1 cellular context compared by ENCODE assay signal in the genomic region with DNA sequence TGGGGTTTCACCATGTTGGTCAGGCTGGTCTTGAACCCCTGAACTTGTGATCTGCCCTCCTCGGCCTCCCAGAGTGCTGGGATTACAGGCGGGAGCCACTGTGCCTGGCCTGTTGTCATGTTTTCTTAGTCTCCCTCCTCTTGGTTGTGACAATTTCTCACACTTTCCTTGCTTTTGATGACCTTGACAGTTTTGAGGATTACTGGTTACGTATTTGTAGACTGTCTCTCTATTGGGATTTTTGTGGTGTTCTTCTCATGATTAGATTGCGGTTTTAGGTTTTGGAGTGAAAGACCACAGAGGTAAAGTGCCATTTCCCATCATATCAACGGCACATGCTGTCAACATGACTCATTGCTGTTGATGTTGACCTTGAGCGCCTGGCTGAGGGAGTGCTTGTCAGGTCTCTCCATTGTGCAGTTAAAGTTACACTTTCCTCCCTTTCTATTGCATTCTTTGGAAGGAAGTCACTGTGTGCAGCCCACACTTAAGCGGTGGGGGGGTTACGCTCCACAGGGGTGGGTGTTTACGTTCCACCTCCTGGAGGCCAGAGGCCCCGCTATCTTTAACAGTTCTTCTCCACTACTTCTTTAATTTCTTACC.
TF ChIP-seq lines count a peak whose summit lies in the region.

No MANE protein-coding gene starts in this region.

TF ChIP-seq in K562, 482 proteins besides CTCF, POLR2A, EP300 and RAD21 (continued from another document and continues in another):
- no peak for TF ChIP-seq ZBTB7A (IDR thresholded peaks at IDR 0.05; ENCODE audit: borderline replicate concordance, control insufficient read depth, low read depth, low read length)
- no peak for TF ChIP-seq ZFP36 (IDR thresholded peaks at IDR 0.05; ENCODE audit: low read depth, low read length, partially characterized antibody)
- TF ChIP-seq, protein P1, sequence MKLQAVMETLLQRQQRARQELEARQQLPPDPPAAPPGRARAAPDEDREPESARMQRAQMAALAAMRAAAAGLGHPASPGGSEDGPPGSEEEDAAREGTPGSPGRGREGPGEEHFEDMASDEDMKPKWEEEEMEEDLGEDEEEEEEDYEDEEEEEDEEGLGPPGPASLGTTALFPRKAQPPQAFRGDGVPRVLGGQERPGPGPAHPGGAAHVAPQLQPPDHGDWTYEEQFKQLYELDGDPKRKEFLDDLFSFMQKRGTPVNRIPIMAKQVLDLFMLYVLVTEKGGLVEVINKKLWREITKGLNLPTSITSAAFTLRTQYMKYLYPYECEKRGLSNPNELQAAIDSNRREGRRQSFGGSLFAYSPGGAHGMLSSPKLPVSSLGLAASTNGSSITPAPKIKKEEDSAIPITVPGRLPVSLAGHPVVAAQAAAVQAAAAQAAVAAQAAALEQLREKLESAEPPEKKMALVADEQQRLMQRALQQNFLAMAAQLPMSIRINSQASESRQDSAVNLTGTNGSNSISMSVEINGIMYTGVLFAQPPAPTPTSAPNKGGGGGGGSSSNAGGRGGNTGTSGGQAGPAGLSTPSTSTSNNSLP (IDR thresholded peaks at IDR 0.05; ENCODE audit: borderline replicate concordance, low read depth, low read length): 0 out of 2 replicates have a peak, but pooled peaks have one; percentile 17
- TF ChIP-seq, protein P2, sequence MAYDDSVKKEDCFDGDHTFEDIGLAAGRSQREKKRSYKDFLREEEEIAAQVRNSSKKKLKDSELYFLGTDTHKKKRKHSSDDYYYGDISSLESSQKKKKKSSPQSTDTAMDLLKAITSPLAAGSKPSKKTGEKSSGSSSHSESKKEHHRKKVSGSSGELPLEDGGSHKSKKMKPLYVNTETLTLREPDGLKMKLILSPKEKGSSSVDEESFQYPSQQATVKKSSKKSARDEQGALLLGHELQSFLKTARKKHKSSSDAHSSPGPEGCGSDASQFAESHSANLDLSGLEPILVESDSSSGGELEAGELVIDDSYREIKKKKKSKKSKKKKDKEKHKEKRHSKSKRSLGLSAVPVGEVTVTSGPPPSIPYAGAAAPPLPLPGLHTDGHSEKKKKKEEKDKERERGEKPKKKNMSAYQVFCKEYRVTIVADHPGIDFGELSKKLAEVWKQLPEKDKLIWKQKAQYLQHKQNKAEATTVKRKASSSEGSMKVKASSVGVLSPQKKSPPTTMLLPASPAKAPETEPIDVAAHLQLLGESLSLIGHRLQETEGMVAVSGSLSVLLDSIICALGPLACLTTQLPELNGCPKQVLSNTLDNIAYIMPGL (CRISPR knock-in tag; IDR thresholded peaks at IDR 0.05): no peak
- TF ChIP-seq, protein P3, sequence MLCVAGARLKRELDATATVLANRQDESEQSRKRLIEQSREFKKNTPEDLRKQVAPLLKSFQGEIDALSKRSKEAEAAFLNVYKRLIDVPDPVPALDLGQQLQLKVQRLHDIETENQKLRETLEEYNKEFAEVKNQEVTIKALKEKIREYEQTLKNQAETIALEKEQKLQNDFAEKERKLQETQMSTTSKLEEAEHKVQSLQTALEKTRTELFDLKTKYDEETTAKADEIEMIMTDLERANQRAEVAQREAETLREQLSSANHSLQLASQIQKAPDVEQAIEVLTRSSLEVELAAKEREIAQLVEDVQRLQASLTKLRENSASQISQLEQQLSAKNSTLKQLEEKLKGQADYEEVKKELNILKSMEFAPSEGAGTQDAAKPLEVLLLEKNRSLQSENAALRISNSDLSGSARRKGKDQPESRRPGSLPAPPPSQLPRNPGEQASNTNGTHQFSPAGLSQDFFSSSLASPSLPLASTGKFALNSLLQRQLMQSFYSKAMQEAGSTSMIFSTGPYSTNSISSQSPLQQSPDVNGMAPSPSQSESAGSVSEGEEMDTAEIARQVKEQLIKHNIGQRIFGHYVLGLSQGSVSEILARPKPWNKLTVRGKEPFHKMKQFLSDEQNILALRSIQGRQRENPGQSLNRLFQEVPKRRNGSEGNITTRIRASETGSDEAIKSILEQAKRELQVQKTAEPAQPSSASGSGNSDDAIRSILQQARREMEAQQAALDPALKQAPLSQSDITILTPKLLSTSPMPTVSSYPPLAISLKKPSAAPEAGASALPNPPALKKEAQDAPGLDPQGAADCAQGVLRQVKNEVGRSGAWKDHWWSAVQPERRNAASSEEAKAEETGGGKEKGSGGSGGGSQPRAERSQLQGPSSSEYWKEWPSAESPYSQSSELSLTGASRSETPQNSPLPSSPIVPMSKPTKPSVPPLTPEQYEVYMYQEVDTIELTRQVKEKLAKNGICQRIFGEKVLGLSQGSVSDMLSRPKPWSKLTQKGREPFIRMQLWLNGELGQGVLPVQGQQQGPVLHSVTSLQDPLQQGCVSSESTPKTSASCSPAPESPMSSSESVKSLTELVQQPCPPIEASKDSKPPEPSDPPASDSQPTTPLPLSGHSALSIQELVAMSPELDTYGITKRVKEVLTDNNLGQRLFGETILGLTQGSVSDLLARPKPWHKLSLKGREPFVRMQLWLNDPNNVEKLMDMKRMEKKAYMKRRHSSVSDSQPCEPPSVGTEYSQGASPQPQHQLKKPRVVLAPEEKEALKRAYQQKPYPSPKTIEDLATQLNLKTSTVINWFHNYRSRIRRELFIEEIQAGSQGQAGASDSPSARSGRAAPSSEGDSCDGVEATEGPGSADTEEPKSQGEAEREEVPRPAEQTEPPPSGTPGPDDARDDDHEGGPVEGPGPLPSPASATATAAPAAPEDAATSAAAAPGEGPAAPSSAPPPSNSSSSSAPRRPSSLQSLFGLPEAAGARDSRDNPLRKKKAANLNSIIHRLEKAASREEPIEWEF (CRISPR knock-in tag; IDR thresholded peaks at IDR 0.05): no peak
- TF ChIP-seq LARP7 (IDR thresholded peaks at IDR 0.05): no peak
- TF ChIP-seq EWSR1 (IDR thresholded peaks at IDR 0.05; ENCODE audit: borderline replicate concordance, low read depth, partially characterized antibody): no peak
- TF ChIP-seq ZNF197 (CRISPR knock-in tag; IDR thresholded peaks at IDR 0.05; ENCODE audit: low read depth): no peak
- peak; percentile 89 for TF ChIP-seq DPF2 (IDR thresholded peaks at IDR 0.05)
- TF ChIP-seq SNIP1 (IDR thresholded peaks at IDR 0.05; ENCODE audit: low read depth): no peak
- peak; percentile 82 for TF ChIP-seq HDAC3 (IDR thresholded peaks at IDR 0.05; ENCODE audit: borderline replicate concordance, partially characterized antibody)
- TF ChIP-seq ZNF133 (CRISPR knock-in tag; IDR thresholded peaks at IDR 0.05): no peak
- peak; percentile 39; the same call in 1 of the 2 replicates for TF ChIP-seq TOE1 (IDR thresholded peaks at IDR 0.05; ENCODE audit: borderline replicate concordance)
- TF ChIP-seq TOE1 (CRISPR knock-in tag; IDR thresholded peaks at IDR 0.05; ENCODE audit: borderline replicate concordance, low read depth): no peak
- TF ChIP-seq ZBTB17 (CRISPR knock-in tag; IDR thresholded peaks at IDR 0.05): no peak
- TF ChIP-seq NCOR1 (IDR thresholded peaks at IDR 0.05): peak; percentile 75
- TF ChIP-seq MTA3 (IDR thresholded peaks at IDR 0.05; ENCODE audit: borderline replicate concordance): peak; percentile 73; the same call in 1 of the 2 replicates
- no peak for TF ChIP-seq KDM4B (IDR thresholded peaks at IDR 0.05; ENCODE audit: borderline replicate concordance in 2 of 2, low read depth in 1 of 2)
- no peak for TF ChIP-seq ZBED1 (IDR thresholded peaks at IDR 0.05)
- TF ChIP-seq, protein P4, sequence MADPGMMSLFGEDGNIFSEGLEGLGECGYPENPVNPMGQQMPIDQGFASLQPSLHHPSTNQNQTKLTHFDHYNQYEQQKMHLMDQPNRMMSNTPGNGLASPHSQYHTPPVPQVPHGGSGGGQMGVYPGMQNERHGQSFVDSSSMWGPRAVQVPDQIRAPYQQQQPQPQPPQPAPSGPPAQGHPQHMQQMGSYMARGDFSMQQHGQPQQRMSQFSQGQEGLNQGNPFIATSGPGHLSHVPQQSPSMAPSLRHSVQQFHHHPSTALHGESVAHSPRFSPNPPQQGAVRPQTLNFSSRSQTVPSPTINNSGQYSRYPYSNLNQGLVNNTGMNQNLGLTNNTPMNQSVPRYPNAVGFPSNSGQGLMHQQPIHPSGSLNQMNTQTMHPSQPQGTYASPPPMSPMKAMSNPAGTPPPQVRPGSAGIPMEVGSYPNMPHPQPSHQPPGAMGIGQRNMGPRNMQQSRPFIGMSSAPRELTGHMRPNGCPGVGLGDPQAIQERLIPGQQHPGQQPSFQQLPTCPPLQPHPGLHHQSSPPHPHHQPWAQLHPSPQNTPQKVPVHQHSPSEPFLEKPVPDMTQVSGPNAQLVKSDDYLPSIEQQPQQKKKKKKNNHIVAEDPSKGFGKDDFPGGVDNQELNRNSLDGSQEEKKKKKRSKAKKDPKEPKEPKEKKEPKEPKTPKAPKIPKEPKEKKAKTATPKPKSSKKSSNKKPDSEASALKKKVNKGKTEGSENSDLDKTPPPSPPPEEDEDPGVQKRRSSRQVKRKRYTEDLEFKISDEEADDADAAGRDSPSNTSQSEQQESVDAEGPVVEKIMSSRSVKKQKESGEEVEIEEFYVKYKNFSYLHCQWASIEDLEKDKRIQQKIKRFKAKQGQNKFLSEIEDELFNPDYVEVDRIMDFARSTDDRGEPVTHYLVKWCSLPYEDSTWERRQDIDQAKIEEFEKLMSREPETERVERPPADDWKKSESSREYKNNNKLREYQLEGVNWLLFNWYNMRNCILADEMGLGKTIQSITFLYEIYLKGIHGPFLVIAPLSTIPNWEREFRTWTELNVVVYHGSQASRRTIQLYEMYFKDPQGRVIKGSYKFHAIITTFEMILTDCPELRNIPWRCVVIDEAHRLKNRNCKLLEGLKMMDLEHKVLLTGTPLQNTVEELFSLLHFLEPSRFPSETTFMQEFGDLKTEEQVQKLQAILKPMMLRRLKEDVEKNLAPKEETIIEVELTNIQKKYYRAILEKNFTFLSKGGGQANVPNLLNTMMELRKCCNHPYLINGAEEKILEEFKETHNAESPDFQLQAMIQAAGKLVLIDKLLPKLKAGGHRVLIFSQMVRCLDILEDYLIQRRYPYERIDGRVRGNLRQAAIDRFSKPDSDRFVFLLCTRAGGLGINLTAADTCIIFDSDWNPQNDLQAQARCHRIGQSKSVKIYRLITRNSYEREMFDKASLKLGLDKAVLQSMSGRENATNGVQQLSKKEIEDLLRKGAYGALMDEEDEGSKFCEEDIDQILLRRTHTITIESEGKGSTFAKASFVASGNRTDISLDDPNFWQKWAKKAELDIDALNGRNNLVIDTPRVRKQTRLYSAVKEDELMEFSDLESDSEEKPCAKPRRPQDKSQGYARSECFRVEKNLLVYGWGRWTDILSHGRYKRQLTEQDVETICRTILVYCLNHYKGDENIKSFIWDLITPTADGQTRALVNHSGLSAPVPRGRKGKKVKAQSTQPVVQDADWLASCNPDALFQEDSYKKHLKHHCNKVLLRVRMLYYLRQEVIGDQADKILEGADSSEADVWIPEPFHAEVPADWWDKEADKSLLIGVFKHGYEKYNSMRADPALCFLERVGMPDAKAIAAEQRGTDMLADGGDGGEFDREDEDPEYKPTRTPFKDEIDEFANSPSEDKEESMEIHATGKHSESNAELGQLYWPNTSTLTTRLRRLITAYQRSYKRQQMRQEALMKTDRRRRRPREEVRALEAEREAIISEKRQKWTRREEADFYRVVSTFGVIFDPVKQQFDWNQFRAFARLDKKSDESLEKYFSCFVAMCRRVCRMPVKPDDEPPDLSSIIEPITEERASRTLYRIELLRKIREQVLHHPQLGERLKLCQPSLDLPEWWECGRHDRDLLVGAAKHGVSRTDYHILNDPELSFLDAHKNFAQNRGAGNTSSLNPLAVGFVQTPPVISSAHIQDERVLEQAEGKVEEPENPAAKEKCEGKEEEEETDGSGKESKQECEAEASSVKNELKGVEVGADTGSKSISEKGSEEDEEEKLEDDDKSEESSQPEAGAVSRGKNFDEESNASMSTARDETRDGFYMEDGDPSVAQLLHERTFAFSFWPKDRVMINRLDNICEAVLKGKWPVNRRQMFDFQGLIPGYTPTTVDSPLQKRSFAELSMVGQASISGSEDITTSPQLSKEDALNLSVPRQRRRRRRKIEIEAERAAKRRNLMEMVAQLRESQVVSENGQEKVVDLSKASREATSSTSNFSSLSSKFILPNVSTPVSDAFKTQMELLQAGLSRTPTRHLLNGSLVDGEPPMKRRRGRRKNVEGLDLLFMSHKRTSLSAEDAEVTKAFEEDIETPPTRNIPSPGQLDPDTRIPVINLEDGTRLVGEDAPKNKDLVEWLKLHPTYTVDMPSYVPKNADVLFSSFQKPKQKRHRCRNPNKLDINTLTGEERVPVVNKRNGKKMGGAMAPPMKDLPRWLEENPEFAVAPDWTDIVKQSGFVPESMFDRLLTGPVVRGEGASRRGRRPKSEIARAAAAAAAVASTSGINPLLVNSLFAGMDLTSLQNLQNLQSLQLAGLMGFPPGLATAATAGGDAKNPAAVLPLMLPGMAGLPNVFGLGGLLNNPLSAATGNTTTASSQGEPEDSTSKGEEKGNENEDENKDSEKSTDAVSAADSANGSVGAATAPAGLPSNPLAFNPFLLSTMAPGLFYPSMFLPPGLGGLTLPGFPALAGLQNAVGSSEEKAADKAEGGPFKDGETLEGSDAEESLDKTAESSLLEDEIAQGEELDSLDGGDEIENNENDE (IDR thresholded peaks at IDR 0.05; ENCODE audit: low read depth, low read length): no peak
- peak; percentile 36 for TF ChIP-seq NEUROD1 (IDR thresholded peaks at IDR 0.05; ENCODE audit: borderline replicate concordance, low read depth, low read length, partially characterized antibody)
- TF ChIP-seq, protein P5, sequence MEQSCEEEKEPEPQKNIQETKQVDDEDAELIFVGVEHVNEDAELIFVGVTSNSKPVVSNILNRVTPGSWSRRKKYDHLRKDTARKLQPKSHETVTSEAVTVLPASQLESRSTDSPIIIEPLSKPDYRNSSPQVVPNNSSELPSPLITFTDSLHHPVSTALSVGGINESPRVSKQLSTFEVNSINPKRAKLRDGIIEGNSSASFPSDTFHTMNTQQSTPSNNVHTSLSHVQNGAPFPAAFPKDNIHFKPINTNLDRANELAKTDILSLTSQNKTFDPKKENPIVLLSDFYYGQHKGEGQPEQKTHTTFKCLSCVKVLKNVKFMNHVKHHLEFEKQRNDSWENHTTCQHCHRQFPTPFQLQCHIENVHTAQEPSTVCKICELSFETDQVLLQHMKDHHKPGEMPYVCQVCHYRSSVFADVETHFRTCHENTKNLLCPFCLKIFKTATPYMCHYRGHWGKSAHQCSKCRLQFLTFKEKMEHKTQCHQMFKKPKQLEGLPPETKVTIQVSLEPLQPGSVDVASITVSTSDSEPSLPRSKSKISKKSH (CRISPR knock-in tag; IDR thresholded peaks at IDR 0.05): no peak
- no peak for TF ChIP-seq SRSF3 (IDR thresholded peaks at IDR 0.05; ENCODE audit: insufficient read depth, low read length)
- no peak for TF ChIP-seq NONO (IDR thresholded peaks at IDR 0.05; ENCODE audit: low read depth in 2 of 2, low read length in 1 of 2)
- TF ChIP-seq SRSF9 (IDR thresholded peaks at IDR 0.05; ENCODE audit: borderline replicate concordance, low read depth, low read length): no peak
- peak; percentile 48; the same call in 1 of the 2 replicates for TF ChIP-seq NFE2 (IDR thresholded peaks at IDR 0.05; ENCODE audit: low read depth)
- no peak for TF ChIP-seq ASH1L (IDR thresholded peaks at IDR 0.05; ENCODE audit: borderline replicate concordance, low read depth, partially characterized antibody)
- peak; percentile 67 for TF ChIP-seq CREM (IDR thresholded peaks at IDR 0.05; ENCODE audit: low read depth)
- no peak for TF ChIP-seq ZNF3 (CRISPR knock-in tag; IDR thresholded peaks at IDR 0.05)
- TF ChIP-seq NFXL1 (CRISPR knock-in tag; IDR thresholded peaks at IDR 0.05): no peak
- TF ChIP-seq NCOA1 (IDR thresholded peaks at IDR 0.05; ENCODE audit: low read depth): peak; percentile 68
- TF ChIP-seq GATAD2B (IDR thresholded peaks at IDR 0.05; ENCODE audit: borderline replicate concordance): no peak; the same call in 1 of the 2 replicates
